ENCODE assay signal across 10 cellular contexts in the genomic region with DNA sequence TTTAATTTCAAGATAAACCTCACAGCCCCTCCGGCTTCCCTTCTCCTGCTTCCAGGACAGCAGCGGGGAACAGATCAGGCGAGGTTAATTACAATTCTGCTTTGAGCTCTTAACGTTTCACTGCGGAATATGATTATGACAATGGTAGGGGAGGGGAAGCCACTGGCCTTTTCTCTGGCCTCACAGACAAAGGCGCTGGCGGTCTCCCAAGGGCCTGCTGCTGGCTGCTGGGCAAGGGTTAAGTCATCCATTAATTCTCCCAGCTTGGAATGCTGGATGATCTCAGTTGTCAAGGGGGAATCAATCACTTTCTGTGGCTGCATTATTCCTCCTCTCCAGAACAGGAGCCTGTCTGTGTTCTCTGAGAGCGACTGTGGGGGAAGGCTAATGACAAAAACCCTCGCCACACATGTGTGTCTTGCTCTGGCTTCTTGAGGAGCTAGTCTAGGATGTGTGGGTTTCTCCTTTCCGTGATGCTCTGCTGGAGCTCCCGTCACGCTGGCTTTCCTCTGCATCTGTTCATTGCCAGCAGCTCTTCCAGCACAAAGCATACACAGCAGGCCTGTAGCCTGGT.
DNase-seq lines count a peak whose midpoint lies in the region; ATAC-seq and TF ChIP-seq lines count a peak whose summit lies in the region.
"Had no signal": no experiment of that assay in that cellular context is flagged by ENCODE, and none has a peak within 500 bp of the region (broad histone marks: within the 10 kb centered on the region; RNA-seq: fewer than 3 reads in every experiment).

No MANE protein-coding gene starts in this region.

- peak overlapping the region; percentile 59 for H2AFZ ChIP-seq in neural cell (ENCODE audit: low read depth, low read length)

- H3K27me3 ChIP-seq in BLaER1 (no peaks in the 10 kb centered on the region), MG63 (no peaks in the 10 kb centered on the region), neural cell (ENCODE audit: insufficient read depth, low read depth, low read length) (no peaks in the 10 kb centered on the region), esophagus squamous epithelium (no peaks in the 10 kb centered on the region)

- H3K4me3 ChIP-seq in BLaER1 (no peak overlapping the region), MG63 (no peak overlapping the region), coronary artery (no peak overlapping the region), neural cell (ENCODE audit: low read length) (peak overlapping the region; percentile 29), esophagus squamous epithelium (no peak overlapping the region)

- no peaks in the 10 kb centered on the region for H3K79me2 ChIP-seq in neural cell (replicated peaks; ENCODE audit: insufficient read depth, low read length)

- H3K9me3 ChIP-seq in BLaER1, result no peaks in the 10 kb centered on the region
- H3K9me3 ChIP-seq in MG63, result no peaks in the 10 kb centered on the region
- H3K9me3 ChIP-seq in neural cell (ENCODE audit: low read length), result no peaks in the 10 kb centered on the region
- no peaks in the 10 kb centered on the region for H3K9me3 ChIP-seq in esophagus squamous epithelium

- DNase-seq in MG63 (peak; percentile 96), coronary artery (ENCODE audit: low spot score) (peak; percentile 57), esophagus squamous epithelium (lab: John Stamatoyannopoulos, UW) (no peak)
- DNase-seq: foreskin melanocyte, NCI-H82 had no signal

- ATAC-seq in HG03097 (IDR thresholded peaks at IDR 0.05; ENCODE audit: low FRiP score, unreplicated experiment), result no peak
- ATAC-seq in GM21529 (IDR thresholded peaks at IDR 0.05; ENCODE audit: unreplicated experiment), result no peak
- no peak for ATAC-seq in HG03457 (IDR thresholded peaks at IDR 0.05; ENCODE audit: unreplicated experiment)

- H3K4me2 ChIP-seq in BLaER1 (peak overlapping the region; percentile 69), neural cell (ENCODE audit: low read length) (peak overlapping the region; percentile 56)

- intact Hi-C loops in esophagus squamous epithelium (cut with DNase I), result loop anchor here (10.0 kb wide), 1 partner anchor 255 kb away; no protein-coding TSS in a partner anchor

- 64 to 73% methylated on average over 10 of the region's 12 CpGs for WGBS in esophagus squamous epithelium, 2 donors

- no peak for TF ChIP-seq POLR2A in esophagus squamous epithelium (IDR thresholded peaks at IDR 0.05)

- TF ChIP-seq EP300 in neural cell (conservative IDR thresholded peaks at IDR 0.05; ENCODE audit: poor library complexity, severe bottlenecking), result peak; percentile 70

- no peak for TF ChIP-seq RAD21 in neural cell (conservative IDR thresholded peaks at IDR 0.05)

- peaks cover 76% of the 10 kb centered on the region for H3K4me1 ChIP-seq in BLaER1
- peaks cover 0 to 30% (median 11%) of the 10 kb centered on the region in 3 donors for H3K4me1 ChIP-seq in esophagus squamous epithelium

- H3K9ac ChIP-seq in BLaER1, result peak overlapping the region; percentile 9; the same call in 1 of the 2 replicates
- peak overlapping the region; percentile 73 for H3K9ac ChIP-seq in neural cell (ENCODE audit: low read length)

- no peaks in the 10 kb centered on the region for H3K9me2 ChIP-seq in neural cell (ENCODE audit: insufficient read depth, low read length)

- H3F3A ChIP-seq in neural cell (ENCODE audit: insufficient read depth, low read length, poor library complexity, severe bottlenecking), result no peaks in the 10 kb centered on the region

- no peaks in the 10 kb centered on the region for H3K36me3 ChIP-seq in BLaER1
- no peaks in the 10 kb centered on the region for H3K36me3 ChIP-seq in MG63
- no peaks in the 10 kb centered on the region for H3K36me3 ChIP-seq in neural cell (ENCODE audit: insufficient read depth, low read length)
- peaks cover 0 to 75% (median 5%) of the 10 kb centered on the region in 3 donors for H3K36me3 ChIP-seq in esophagus squamous epithelium

- peak overlapping the region; percentile 62 for H3K27ac ChIP-seq in BLaER1
- no peak overlapping the region for H3K27ac ChIP-seq in coronary artery
- peak overlapping the region; percentile 96 for H3K27ac ChIP-seq in neural cell (ENCODE audit: low read length)
- H3K27ac ChIP-seq in esophagus squamous epithelium, result no peak overlapping the region

- TF ChIP-seq CTCF in coronary artery (IDR thresholded peaks at IDR 0.05) (no peak), neural cell (IDR thresholded peaks at IDR 0.05; ENCODE audit: poor library complexity, severe bottlenecking) (no peak), esophagus squamous epithelium (IDR thresholded peaks at IDR 0.05) (no peak)

- no peaks in the 10 kb centered on the region for H4K20me1 ChIP-seq in BLaER1
- no peaks in the 10 kb centered on the region for H4K20me1 ChIP-seq in neural cell (ENCODE audit: insufficient read depth)

TF ChIP-seq in neural cell, 6 proteins besides CTCF, POLR2A, EP300 and RAD21:
- TF ChIP-seq TAF1 (IDR thresholded peaks at IDR 0.05; ENCODE audit: low read depth) (peak; percentile 42), POLR2AphosphoS5 (IDR thresholded peaks at IDR 0.05) (peak; percentile 73), MXI1 (conservative IDR thresholded peaks at IDR 0.05; ENCODE audit: poor library complexity, severe bottlenecking) (no peak), REST (IDR thresholded peaks at IDR 0.05; ENCODE audit: borderline replicate concordance) (peak; percentile 99)

Comparison
In these comparisons a context has a peak if more than half of its experiments do, and no peak if none do; other contexts are left out.
1. H3K27ac ChIP-seq: peak in BLaER1 (single experiment) and neural cell (single experiment); none in coronary artery (0 of 2) and esophagus squamous epithelium (0 of 4).